Comparison of ENCODE assay signal across 1 cellular context in genomic region chr21:20592482-20592881, GRCh38.
TF ChIP-seq lines count a peak whose summit lies in the region.

No MANE protein-coding gene starts in this region.

TF ChIP-seq in GM23338, 12 proteins besides CTCF, POLR2A, EP300 and RAD21 (continued from another document):
- no peak for TF ChIP-seq ZNF462 (CRISPR knock-in tag; IDR thresholded peaks at IDR 0.05)
- no peak for TF ChIP-seq JUNB (IDR thresholded peaks at IDR 0.05; ENCODE audit: unreplicated experiment)
